Comparison of ENCODE assay signal across 27 cellular contexts in the genomic region with DNA sequence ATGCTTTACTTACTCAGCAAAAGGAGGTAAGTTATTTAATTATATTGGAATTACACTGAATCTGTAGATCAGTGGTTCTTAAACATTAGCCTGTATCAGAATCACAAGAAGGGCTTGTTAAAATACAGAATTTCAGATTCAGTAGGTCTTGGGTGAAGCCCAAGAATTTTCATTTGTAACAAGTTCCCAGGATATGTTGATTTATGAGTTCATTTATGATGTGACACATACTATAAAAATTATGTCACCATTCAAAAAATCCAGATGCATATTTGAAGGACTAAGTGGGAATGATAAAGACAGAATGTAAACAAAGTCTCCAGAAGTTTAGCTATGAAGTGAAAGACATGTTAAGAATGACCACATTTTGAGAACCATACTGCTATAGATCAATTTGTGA. TPM values are rescaled to one million over a fixed set of nuclear protein-coding genes. Genes with fewer than 3 reads are reported as not detected.
DNase-seq lines count a peak whose midpoint lies in the region; ATAC-seq, FAIRE-seq and TF ChIP-seq lines count a peak whose summit lies in the region.
"Had no signal": no experiment of that assay in that cellular context is flagged by ENCODE, and none has a peak within 500 bp of the region (broad histone marks: within the 10 kb centered on the region; RNA-seq: fewer than 3 reads in every experiment).

No MANE protein-coding gene starts in this region.

- TF ChIP-seq CTCF in D721Med (IDR thresholded peaks at IDR 0.05; ENCODE audit: insufficient read depth, missing control alignments) (no peak), astrocyte of the spinal cord (IDR thresholded peaks at IDR 0.05; ENCODE audit: low read depth, low read length) (no peak), fibroblast of the aortic adventitia (IDR thresholded peaks at IDR 0.05; ENCODE audit: insufficient read depth, low read length) (no peak), heart left ventricle (IDR thresholded peaks at IDR 0.05) (no peak)

- DNase-seq in D721Med (ENCODE audit: insufficient read length, low spot score) (no peak), HS-5 (ENCODE audit: low read depth) (peak; percentile 4), astrocyte of the spinal cord (ENCODE audit: low read depth, low spot score) (peak; percentile 22), fibroblast of the aortic adventitia (ENCODE audit: low read depth) (peak; percentile 8), NCI-H446 (lab: John Stamatoyannopoulos, UW) (no peak), NCI-H1092 (lab: John Stamatoyannopoulos, UW) (no peak), heart left ventricle (no peak)
- DNase-seq in stimulated activated CD4-positive, alpha-beta T cell treated with anti-CD3 and anti-CD28 coated beads, Interleukin-4, amount 100 ng/mL, for 1 hour, result no peak
- DNase-seq: activated CD4-positive, alpha-beta memory T cell treated with anti-CD3 and anti-CD28 coated beads for 36 hours; activated CD4-positive, CD25-positive, alpha-beta regulatory T cell treated with anti-CD3 and anti-CD28 coated beads, Interleukin-2, amount 50 U/mL, for 72 hours; activated CD8-positive, alpha-beta memory T cell treated with anti-CD3 and anti-CD28 coated beads, Interleukin-2, amount 50 U/mL, for 48 hours; foreskin melanocyte; GDM1; NCI-H1105 treated with DMSO at 0.1 percent for 48 hours; NCI-H2081; NCI-H2227 treated with DMSO at 0.1 percent for 48 hours; NCI-H774; T-helper 2 cell; trophoblast cell had no signal

- no peak overlapping the region for H3K27ac ChIP-seq in heart left ventricle
- H3K27ac ChIP-seq: A549, ascending aorta, BLaER1, parathyroid adenoma, right atrium auricular region, SK-N-MC had no signal

- no peaks in the 10 kb centered on the region for H3K4me1 ChIP-seq in heart left ventricle
- H3K4me1 ChIP-seq: A549, ascending aorta, BLaER1, parathyroid adenoma, right atrium auricular region had no signal

- in situ Hi-C loops in astrocyte of the spinal cord (cut with HindIII; ENCODE audit: low sequenced_read_pairs), result no loop called here

- no peaks in the 10 kb centered on the region for H3K27me3 ChIP-seq in heart left ventricle
- H3K27me3 ChIP-seq: ascending aorta, BLaER1, right atrium auricular region had no signal

- H3K36me3 ChIP-seq in heart left ventricle, result peaks cover 0 to 60% (median 44%) of the 10 kb centered on the region in 9 donors

- no peak for ATAC-seq in heart left ventricle
- ATAC-seq: A549, GM23338 had no signal

- no peak for TF ChIP-seq POLR2A in heart left ventricle (IDR thresholded peaks at IDR 0.05)

- H3K4me3 ChIP-seq in astrocyte of the spinal cord (ENCODE audit: low read depth, low read length), result no peak overlapping the region
- H3K4me3 ChIP-seq in fibroblast of the aortic adventitia (ENCODE audit: low read depth, low read length), result no peak overlapping the region
- no peak overlapping the region for H3K4me3 ChIP-seq in heart left ventricle
- H3K4me3 ChIP-seq: A549, ascending aorta, BLaER1, GM23338, right atrium auricular region, SK-N-MC had no signal

- intact Hi-C loops in heart left ventricle (cut with DNase I), result no loop called here

- peaks cover 0 to 11% (median 0%) of the 10 kb centered on the region in 12 donors for H3K9me3 ChIP-seq in heart left ventricle
- H3K9me3 ChIP-seq: A549, right atrium auricular region had no signal

- FAIRE-seq in D721Med (lab: Jason Lieb, UNC), result peak; percentile 88
- FAIRE-seq: A549, GM18507 had no signal

RNA-seq across cellular contexts. Expression of gene HECTD2, which starts 52.3 kb away (rescaled TPM):
- total RNA-seq in fibroblast of the aortic adventitia (ENCODE audit: low replicate concordance), result 10.9 and 17.8 TPM in 2 replicates
- 1 to 10 TPM; 2.3 to 9.3 (median 4.4) TPM for total RNA-seq in heart left ventricle
- 1 to 10 TPM; 2.6 to 2.8 TPM for polyA plus RNA-seq in heart left ventricle

Comparison
In these comparisons a context has a peak if more than half of its experiments do, and no peak if none do; other contexts are left out.
1. DNase-seq: peak in HS-5 (single experiment), astrocyte of the spinal cord (single experiment) and fibroblast of the aortic adventitia (single experiment); none in D721Med (single experiment), NCI-H446 (0 of 2), NCI-H1092 (single experiment), heart left ventricle (0 of 5) and stimulated activated CD4-positive, alpha-beta T cell treated with anti-CD3 and anti-CD28 coated beads, Interleukin-4, amount 100 ng/mL, for 1 hour (single experiment).